17 cellular contexts compared by ENCODE assay signal in the genomic region with DNA sequence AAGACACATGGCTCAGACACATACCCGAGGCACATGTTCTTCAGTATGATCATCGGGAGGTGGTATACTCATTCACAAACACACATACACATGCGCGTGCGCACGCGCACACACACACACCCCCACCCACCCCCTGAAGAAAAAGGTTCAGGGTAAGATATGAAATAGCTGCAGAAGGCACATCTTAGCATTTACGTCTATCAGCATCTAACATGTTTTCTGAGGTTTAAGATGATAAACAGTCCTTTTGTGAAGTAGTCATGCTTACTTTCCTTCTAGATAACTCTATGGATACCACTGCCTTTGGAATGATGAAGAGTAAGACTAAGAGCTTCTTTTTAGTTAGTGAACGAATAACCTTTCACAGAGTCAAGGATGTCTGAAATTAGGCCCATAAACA.
"Had no signal": no experiment of that assay in that cellular context is flagged by ENCODE, and none has a peak within 500 bp of the region (broad histone marks: within the 10 kb centered on the region; RNA-seq: fewer than 3 reads in every experiment).

No MANE protein-coding gene starts in this region.

- H3K4me1 ChIP-seq: foreskin keratinocyte had no signal

- H3K27ac Mint-ChIP-seq: activated naive CD8-positive, alpha-beta T cell; activated T-helper 1 cell treated with anti-CD3 and anti-CD28 coated beads, Interleukin-12 subunit alpha, Interleukin-12 subunit beta, Interleukin-2, Interleukin-4 antibody, amounts not matched to agents 30 ng/mL and 10 ng/mL and 1 ng/mL, durations not matched to agents 14 hours and 24 hours and 36 hours; effector memory CD8-positive, alpha-beta T cell; stimulated activated naive B cell treated with anti-CD40 and anti-IgM and Interleukin-4, amounts not matched to agents 10 μg/mL and 1 μg/mL and 100 μg/mL, for 72 hours had no signal

- H3K36me3 ChIP-seq: cardiac muscle cell, spleen, thoracic aorta had no signal

- H3K4me3 ChIP-seq: cardiac muscle cell, spleen, thoracic aorta, upper lobe of left lung had no signal

- H3K27me3 Mint-ChIP-seq: activated naive CD8-positive, alpha-beta T cell; naive thymus-derived CD8-positive, alpha-beta T cell; stimulated activated naive B cell treated with anti-CD40 and anti-IgM and Interleukin-4, amounts not matched to agents 10 μg/mL and 1 μg/mL and 100 μg/mL, for 72 hours had no signal

- H3K36me3 Mint-ChIP-seq: stimulated activated naive B cell treated with anti-CD40 and anti-IgM and Interleukin-4, amounts not matched to agents 10 μg/mL and 1 μg/mL and 100 μg/mL, for 72 hours had no signal

- FAIRE-seq: islet of Langerhans had no signal

- DNase-seq: activated CD4-positive, alpha-beta T cell treated with anti-CD3 and anti-CD28 coated beads, Interleukin-2, amount 50 U/mL, for 1 hour; activated gamma-delta T cell treated with Interleukin-2 at 50 U/mL for 16 hours; effector memory CD8-positive, alpha-beta T cell; hippocampal formation; left cardiac atrium; naive thymus-derived CD8-positive, alpha-beta T cell; retina; spleen; stimulated activated naive B cell treated with anti-CD40 and anti-IgM and Interleukin-4, amounts not matched to agents 10 μg/mL and 1 μg/mL and 100 μg/mL, for 72 hours; upper lobe of left lung had no signal

- H3K27ac ChIP-seq: cardiac muscle cell, foreskin keratinocyte had no signal

- ATAC-seq: activated CD4-positive, CD25-positive, alpha-beta regulatory T cell treated with anti-CD3 and anti-CD28 coated beads, Interleukin-2, amount 50 U/mL, for 24 hours; effector memory CD8-positive, alpha-beta T cell; foreskin keratinocyte; naive thymus-derived CD8-positive, alpha-beta T cell; stimulated activated naive B cell treated with anti-CD40 and anti-IgM and Interleukin-4, amounts not matched to agents 10 μg/mL and 1 μg/mL and 100 μg/mL, for 72 hours had no signal

- H3K9me3 ChIP-seq: thoracic aorta, upper lobe of left lung had no signal

- H3K4me3 Mint-ChIP-seq: activated naive CD8-positive, alpha-beta T cell; activated T-helper 1 cell treated with anti-CD3 and anti-CD28 coated beads, Interleukin-12 subunit alpha, Interleukin-12 subunit beta, Interleukin-2, Interleukin-4 antibody, amounts not matched to agents 30 ng/mL and 10 ng/mL and 1 ng/mL, durations not matched to agents 14 hours and 24 hours and 36 hours; effector memory CD8-positive, alpha-beta T cell; naive thymus-derived CD8-positive, alpha-beta T cell; stimulated activated naive B cell treated with anti-CD40 and anti-IgM and Interleukin-4, amounts not matched to agents 10 μg/mL and 1 μg/mL and 100 μg/mL, for 72 hours had no signal

- H3K9me3 Mint-ChIP-seq: activated T-helper 1 cell treated with anti-CD3 and anti-CD28 coated beads, Interleukin-12 subunit alpha, Interleukin-12 subunit beta, Interleukin-2, Interleukin-4 antibody, amounts not matched to agents 30 ng/mL and 10 ng/mL and 1 ng/mL, durations not matched to agents 14 hours and 24 hours and 36 hours; effector memory CD8-positive, alpha-beta T cell; naive thymus-derived CD8-positive, alpha-beta T cell; stimulated activated naive B cell treated with anti-CD40 and anti-IgM and Interleukin-4, amounts not matched to agents 10 μg/mL and 1 μg/mL and 100 μg/mL, for 72 hours had no signal

- H3K27me3 ChIP-seq: cardiac muscle cell, foreskin keratinocyte, spleen, upper lobe of left lung had no signal
